In the genomic region with DNA sequence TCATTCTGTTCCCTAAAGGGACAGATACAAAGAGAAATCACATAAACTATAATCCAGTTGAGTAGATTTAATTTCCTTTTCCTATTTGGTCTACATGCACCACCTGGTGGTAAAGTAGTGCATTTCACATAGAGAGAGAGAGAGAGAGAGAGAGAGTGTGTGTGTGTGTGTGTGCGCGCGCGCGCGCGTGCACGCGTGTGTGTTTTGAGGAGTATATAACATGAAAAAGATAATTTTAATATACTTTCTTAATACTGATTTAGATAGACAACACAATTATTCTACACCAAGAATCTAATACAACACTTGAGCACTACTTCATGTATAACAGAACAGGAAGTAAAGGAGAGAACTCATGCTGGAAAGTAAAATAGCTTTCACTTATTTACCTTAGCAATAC, we compare ENCODE assay signal across 8 cellular contexts. TPM values are rescaled to one million over a fixed set of nuclear protein-coding genes. Genes with fewer than 3 reads are reported as not detected.
DNase-seq lines count a peak whose midpoint lies in the region; ATAC-seq lines count a peak whose summit lies in the region.

No MANE protein-coding gene starts in this region.

- peaks cover 3% of the 10 kb centered on the region; the same call in 1 of the 2 replicates for H3K9me3 ChIP-seq in MG63
- no peaks in the 10 kb centered on the region for H3K9me3 ChIP-seq in T-helper 17 cell (ENCODE audit: control insufficient read depth, low read length, poor library complexity, severe bottlenecking)
- H3K9me3 ChIP-seq in subcutaneous abdominal adipose tissue (ENCODE audit: control insufficient read depth in 5 of 5, low read length in 5 of 5), result no peaks in the 10 kb centered on the region

- peak; percentile 68 for ATAC-seq in Right ventricle myocardium inferior
- peak; percentile 61 for ATAC-seq in T-helper 17 cell
- ATAC-seq in memory B cell (ENCODE audit: low read depth), result peak; percentile 60
- no peak for ATAC-seq in HG02623 (IDR thresholded peaks at IDR 0.05; ENCODE audit: unreplicated experiment)

- no peak overlapping the region for H3K4me3 ChIP-seq in MG63
- H3K4me3 ChIP-seq in subcutaneous abdominal adipose tissue (ENCODE audit: low read depth in 1 of 5, low read length in 5 of 5), result peak overlapping the region; percentile 37 to 80 (median 52)

- H3K27ac Mint-ChIP-seq in T-helper 17 cell (peak overlapping the region; percentile 84), memory B cell (peak overlapping the region; percentile 86)

- H3K36me3 Mint-ChIP-seq in T-helper 17 cell (ENCODE audit: low read depth) (peaks cover 2% of the 10 kb centered on the region), memory B cell (no peaks in the 10 kb centered on the region)

- H3K27me3 Mint-ChIP-seq in T-helper 17 cell, result peaks cover 7% of the 10 kb centered on the region
- peaks cover 3% of the 10 kb centered on the region for H3K27me3 Mint-ChIP-seq in memory B cell

- H3K9me3 Mint-ChIP-seq in memory B cell, result no peaks in the 10 kb centered on the region

- H3K4me3 Mint-ChIP-seq in T-helper 17 cell, result peak overlapping the region; percentile 73
- peak overlapping the region; percentile 52 for H3K4me3 Mint-ChIP-seq in memory B cell

- H3K4me1 Mint-ChIP-seq in T-helper 17 cell (peaks cover 4% of the 10 kb centered on the region), memory B cell (peaks cover 4% of the 10 kb centered on the region)

- H3K9ac ChIP-seq in subcutaneous abdominal adipose tissue (ENCODE audit: low read length in 5 of 5), result peak overlapping the region in 2 of 5 donors; percentile 29 to 38

- DNase-seq in Right ventricle myocardium inferior (ENCODE audit: missing footprints) (peak; percentile 82), cardiac septum (ENCODE audit: low spot score) (no peak), MG63 (peak; percentile 24), T-helper 17 cell (no peak), ecto neural progenitor cell (ENCODE audit: low spot score) (peak; percentile 58), memory B cell (ENCODE audit: low spot score in 2 of 2) (peak; percentile 18 to 30)

- peak overlapping the region; percentile 66 for H3K27ac ChIP-seq in subcutaneous abdominal adipose tissue (ENCODE audit: low read depth, low read length)

- no peaks in the 10 kb centered on the region for H3K36me3 ChIP-seq in MG63
- H3K36me3 ChIP-seq in subcutaneous abdominal adipose tissue (ENCODE audit: control insufficient read depth in 5 of 5, insufficient read depth in 5 of 5, low read length in 5 of 5), result no peaks in the 10 kb centered on the region

- H3K27me3 ChIP-seq in MG63 (no peaks in the 10 kb centered on the region), subcutaneous abdominal adipose tissue (ENCODE audit: control insufficient read depth in 5 of 5, insufficient read depth in 4 of 5, low read length in 5 of 5) (no peaks in the 10 kb centered on the region)

- intact Hi-C loops in Right ventricle myocardium inferior (cut with DNase I) (loop anchor here (1.0 to 10.0 kb wide), 4 partner anchors 187 to 583 kb away; partner anchors contain the start of gene COPS2), cardiac septum (cut with DNase I) (loop anchor here (2.0 to 5.0 kb wide), 2 partner anchors 185 to 560 kb away; no protein-coding TSS in a partner anchor)

- peaks cover 0 to 6% (median 0%) of the 10 kb centered on the region in 5 donors for H3K4me1 ChIP-seq in subcutaneous abdominal adipose tissue (ENCODE audit: control insufficient read depth in 5 of 5, insufficient read depth in 5 of 5, low read length in 5 of 5)

RNA-seq across cellular contexts. Expression of gene FGF7, which starts 1.1 kb away (rescaled TPM):
- total RNA-seq in Right ventricle myocardium inferior, result 44.6 TPM
- 7.2 TPM for total RNA-seq in cardiac septum
- total RNA-seq in MG63 (2014; rRNA removed; shearing (Covaris generic); ENCODE audit: low replicate concordance), result 7.1 and 9.2 TPM in 2 replicates
- under 1 TPM in 1 of 2 donors, not detected in 1; 0.05 TPM for total RNA-seq in T-helper 17 cell

Comparison
In these comparisons a context has a peak if more than half of its experiments do, and no peak if none do; other contexts are left out.
1. DNase-seq: peak in Right ventricle myocardium inferior (single experiment), MG63 (single experiment), ecto neural progenitor cell (single experiment) and memory B cell (2 of 2); none in cardiac septum (single experiment) and T-helper 17 cell (0 of 3).